19 cellular contexts compared by ENCODE assay signal in the genomic region with DNA sequence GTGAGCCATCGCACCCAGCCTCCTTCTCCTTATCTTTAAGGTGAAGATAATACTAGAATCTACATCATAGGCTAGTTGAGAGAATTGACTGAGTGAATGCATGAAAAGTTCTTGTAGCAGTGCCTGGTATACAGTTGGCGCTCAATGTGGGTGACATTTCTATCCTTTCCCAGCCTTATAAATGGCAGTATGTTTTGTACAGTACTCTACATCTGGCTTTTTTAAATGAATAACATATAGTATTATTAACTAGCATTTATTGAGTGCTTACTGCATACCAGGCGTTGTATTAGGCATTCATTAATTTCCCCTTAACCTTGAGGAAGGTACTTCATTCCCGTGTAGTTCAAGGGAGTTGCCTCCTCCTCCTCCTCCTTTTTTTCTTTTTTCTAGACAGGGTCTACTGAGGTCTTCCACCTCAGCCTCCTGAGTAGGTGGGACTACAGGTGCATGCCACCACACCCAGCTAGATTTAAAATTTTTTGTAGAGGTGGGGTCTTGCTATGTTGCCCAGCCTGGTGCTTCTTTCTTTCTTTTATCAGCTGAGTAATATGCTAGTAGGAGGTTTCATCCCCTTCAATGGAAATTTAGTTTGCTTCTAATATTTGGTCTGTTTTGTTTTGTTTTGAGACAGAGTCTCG. TPM values are rescaled to one million over a fixed set of nuclear protein-coding genes. Genes with fewer than 3 reads are reported as not detected.
"Had no signal": no experiment of that assay in that cellular context is flagged by ENCODE, and none has a peak within 500 bp of the region (broad histone marks: within the 10 kb centered on the region; RNA-seq: fewer than 3 reads in every experiment).

No MANE protein-coding gene starts in this region.

- H3K4me3 Mint-ChIP-seq: activated B cell treated with CpG ODN at 0.5 μM for 24 hours; activated CD4-positive, alpha-beta T cell treated with anti-CD3 and anti-CD28 coated beads, Interleukin-2, amount 10 ng/mL, durations not matched to agents 24 days and 14 days; activated CD8-positive, alpha-beta T cell treated with anti-CD3 and anti-CD28 coated beads, Interleukin-2, amount 10 ng/mL, durations not matched to agents 7 days and 5 days; activated T-cell treated with anti-CD3 and anti-CD28 coated beads, Interleukin-2, amount 50 U/mL, for 72 hours; T-helper 2 cell treated with Interferon-gamma antibody and Interleukin-4, amounts not matched to agents 5 μg/mL and 100 μg/mL, for 36 hours had no signal

- H3K27ac ChIP-seq: esophagus muscularis mucosa, uterus had no signal

- H3K27ac Mint-ChIP-seq: activated B cell treated with CpG ODN at 0.5 μM for 24 hours; activated CD4-positive, alpha-beta T cell treated with anti-CD3 and anti-CD28 coated beads, Interleukin-2, amount 10 ng/mL, durations not matched to agents 24 days and 14 days; activated CD8-positive, alpha-beta T cell treated with anti-CD3 and anti-CD28 coated beads, Interleukin-2, amount 10 ng/mL, durations not matched to agents 7 days and 5 days; activated naive CD4-positive, alpha-beta T cell treated with anti-CD3 and anti-CD28 coated beads, Interleukin-2, amount 50 U/mL, for 72 hours; activated T-cell treated with anti-CD3 and anti-CD28 coated beads, Interleukin-2, amount 50 U/mL, for 72 hours; T-helper 2 cell treated with Interferon-gamma antibody and Interleukin-4, amounts not matched to agents 5 μg/mL and 100 μg/mL, for 36 hours had no signal

- H3K9me3 ChIP-seq: esophagus muscularis mucosa, stomach, uterus had no signal

- H3K4me1 ChIP-seq: uterus had no signal

- H3K4me1 Mint-ChIP-seq: activated B cell treated with CpG ODN at 0.5 μM for 24 hours had no signal

- H3K27me3 ChIP-seq: uterus had no signal

- H3K9me3 Mint-ChIP-seq: activated B cell treated with CpG ODN at 0.5 μM for 24 hours; activated CD4-positive, alpha-beta T cell treated with anti-CD3 and anti-CD28 coated beads, Interleukin-2, amount 10 ng/mL, durations not matched to agents 24 days and 14 days; activated naive CD4-positive, alpha-beta T cell treated with anti-CD3 and anti-CD28 coated beads, Interleukin-2, amount 50 U/mL, for 72 hours; activated T-cell treated with anti-CD3 and anti-CD28 coated beads, Interleukin-2, amount 50 U/mL, for 72 hours; T-helper 2 cell treated with Interferon-gamma antibody and Interleukin-4, amounts not matched to agents 5 μg/mL and 100 μg/mL, for 36 hours had no signal

- H3K36me3 ChIP-seq: esophagus muscularis mucosa, stomach, uterus had no signal

- ATAC-seq: activated CD8-positive, alpha-beta T cell treated with anti-CD3 and anti-CD28 coated beads, Interleukin-2, amount 10 ng/mL, durations not matched to agents 7 days and 5 days; activated naive CD4-positive, alpha-beta T cell treated with anti-CD3 and anti-CD28 coated beads, Interleukin-2, amount 50 U/mL, for 72 hours; activated T-cell treated with anti-CD3 and anti-CD28 coated beads, Interleukin-2, amount 50 U/mL, for 72 hours; left ventricle myocardium superior had no signal

- H3K36me3 Mint-ChIP-seq: activated naive CD4-positive, alpha-beta T cell treated with anti-CD3 and anti-CD28 coated beads, Interleukin-2, amount 50 U/mL, for 72 hours had no signal

- DNase-seq: activated B cell treated with CpG ODN at 0.5 μM for 24 hours; activated CD4-positive, alpha-beta T cell treated with anti-CD3 and anti-CD28 coated beads, Interleukin-2, amount 10 ng/mL, durations not matched to agents 24 days and 14 days; activated CD8-positive, alpha-beta memory T cell treated with anti-CD3 and anti-CD28 coated beads, Interleukin-2, amount 50 U/mL, for 4 hours; activated CD8-positive, alpha-beta T cell treated with anti-CD3 and anti-CD28 coated beads, Interleukin-2, amount 10 ng/mL, durations not matched to agents 7 days and 5 days; activated gamma-delta T cell; activated T-cell treated with anti-CD3 and anti-CD28 coated beads, Interleukin-2, amount 50 U/mL, for 72 hours; hippocampal formation; mesendoderm; stimulated activated CD4-positive, alpha-beta T cell treated with anti-CD3 and anti-CD28 coated beads, Interleukin-12 subunit alpha, Interleukin-12 subunit beta, amount 100 ng/mL, for 4 hours; stimulated activated CD4-positive, alpha-beta T cell treated with anti-CD3 and anti-CD28 coated beads, Interleukin-2, amount 100 ng/mL, for 24 hours; SW 1271 had no signal

- H3K4me3 ChIP-seq: uterus had no signal

RNA-seq across cellular contexts. Expression of a gene that starts 2.8 kb away (rescaled TPM):
- total RNA-seq: glomerular endothelial cell had no signal
- polyA plus RNA-seq: neural cell had no signal

RNA-seq across cellular contexts. Expression of a gene that starts 19.5 kb away (rescaled TPM):
- total RNA-seq: activated CD4-positive, alpha-beta T cell treated with anti-CD3 and anti-CD28 coated beads, Interleukin-2, amount 10 ng/mL, durations not matched to agents 24 days and 14 days; activated naive CD4-positive, alpha-beta T cell treated with anti-CD3 and anti-CD28 coated beads, Interleukin-2, amount 50 U/mL, for 72 hours; activated T-cell treated with anti-CD3 and anti-CD28 coated beads, Interleukin-2, amount 50 U/mL, for 72 hours had no signal
- polyA plus RNA-seq: neural cell had no signal
